1 cellular context compared by ENCODE assay signal in the genomic region with DNA sequence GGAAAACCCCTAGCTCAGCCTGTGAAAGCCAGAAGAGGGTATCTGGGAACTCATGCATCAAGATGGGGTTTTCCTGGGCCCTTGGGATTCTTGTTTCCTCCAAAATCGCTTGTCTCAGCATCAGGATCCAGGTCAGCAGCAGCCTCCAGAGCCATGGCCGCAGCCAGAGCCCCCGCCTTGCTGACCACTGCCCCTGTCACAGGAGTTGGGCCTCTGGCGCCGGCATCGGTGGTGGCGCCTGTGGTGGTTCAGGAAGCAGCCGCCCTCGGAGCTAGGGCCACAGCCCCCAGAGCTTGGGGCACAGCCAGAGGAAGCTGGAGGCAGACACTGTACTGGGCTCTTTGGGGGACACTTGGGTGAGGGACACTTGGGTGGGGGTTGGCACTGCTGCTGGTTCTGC. TPM values are rescaled to one million over a fixed set of nuclear protein-coding genes. Genes with fewer than 3 reads are reported as not detected.
"Had no signal": no experiment of that assay in that cellular context is flagged by ENCODE, and none has a peak within 500 bp of the region (broad histone marks: within the 10 kb centered on the region; RNA-seq: fewer than 3 reads in every experiment).

No MANE protein-coding gene starts in this region.

RNA-seq across cellular contexts. Expression of a gene that starts 0.8 kb away (rescaled TPM):
- total RNA-seq: G401 had no signal

RNA-seq across cellular contexts. Expression of a gene that starts 12.9 kb away (rescaled TPM):
- total RNA-seq: G401 had no signal

RNA-seq across cellular contexts. Expression of a gene that starts 20.5 kb away (rescaled TPM):
- total RNA-seq: G401 had no signal

RNA-seq across cellular contexts. Expression of a gene that starts 34.1 kb away (rescaled TPM):
- total RNA-seq: G401 had no signal

RNA-seq across cellular contexts. Expression of a gene that starts 43.4 kb away (rescaled TPM):
- total RNA-seq: G401 had no signal
